Comparison of ENCODE assay signal across 8 cellular contexts in genomic region chr18:66495844-66496243, GRCh38.
A peak's percentile ranks its signal among the peaks of the same experiment; 100 is the strongest.
DNase-seq lines count a peak whose midpoint lies in the region; ATAC-seq and TF ChIP-seq lines count a peak whose summit lies in the region.

No MANE protein-coding gene starts in this region.

- no peak for DNase-seq in GM13977 (ENCODE audit: low spot score)
- DNase-seq in NCI-H446 (lab: John Stamatoyannopoulos, UW) = peak; percentile 36 to 82
- DNase-seq in left lobe of liver (ENCODE audit: low spot score) = peak; percentile 47
- no peak for DNase-seq in T1000 (lab: John Stamatoyannopoulos, UW)
- no peak for DNase-seq in effector CD8-positive, alpha-beta T cell (lab: John Stamatoyannopoulos, UW)
- no peak for DNase-seq in germinal center (ENCODE audit: low spot score)

- H3K36me3 Mint-ChIP-seq in brain = no peaks in the 10 kb centered on the region

- in situ Hi-C loops in GM13977 (cut with MboI; ENCODE audit: low pct_unique_long_range_greater_than_20kb, low sequenced_read_pairs, unreplicated experiment) = no loop called here

- TF ChIP-seq CTCF in GM13977 (IDR thresholded peaks at IDR 0.05; ENCODE audit: extremely low read depth, insufficient read depth, missing control alignments) (peak; percentile 71), brain (conservative IDR thresholded peaks at IDR 0.05) (peak; percentile 83 to 90)

- H3K27ac Mint-ChIP-seq in brain = no peak overlapping the region

- H3K4me3 Mint-ChIP-seq in brain = no peak overlapping the region

- peak; percentile 61 for ATAC-seq in HG03066 (IDR thresholded peaks at IDR 0.05; ENCODE audit: low read depth, unreplicated experiment)
- peak; percentile 78 for ATAC-seq in left lobe of liver

- peaks cover 9% of the 10 kb centered on the region for H3K4me1 Mint-ChIP-seq in brain

- no peaks in the 10 kb centered on the region for H3K27me3 Mint-ChIP-seq in brain

- no peaks in the 10 kb centered on the region for H3K9me3 Mint-ChIP-seq in brain

Comparison
In these comparisons a context has a peak if more than half of its experiments do, and no peak if none do; other contexts are left out.
1. DNase-seq: peak in NCI-H446 (2 of 2) and left lobe of liver (single experiment); none in GM13977 (single experiment), T1000 (single experiment), effector CD8-positive, alpha-beta T cell (single experiment) and germinal center (single experiment).